Comparison of ENCODE assay signal across 26 cellular contexts in the genomic region with DNA sequence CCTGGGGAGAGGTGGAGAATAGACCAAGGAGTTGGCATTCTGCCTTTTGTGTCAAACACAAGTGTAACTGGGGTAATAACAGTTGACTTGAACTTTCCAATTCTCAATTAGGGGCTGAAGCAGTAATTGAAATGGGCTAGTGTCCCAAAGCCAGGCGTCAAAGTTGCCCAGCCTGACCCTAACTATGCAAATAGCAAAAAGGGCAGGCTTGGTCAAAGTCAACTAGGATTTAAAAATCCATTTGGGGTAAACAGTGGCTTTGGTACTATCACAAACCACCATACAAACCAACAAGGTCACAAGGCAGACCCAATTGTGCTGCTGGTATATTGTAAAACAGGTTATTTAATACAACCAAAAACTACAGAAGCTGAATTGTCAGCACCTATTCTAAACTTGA. TPM values are rescaled to one million over a fixed set of nuclear protein-coding genes. Genes with fewer than 3 reads are reported as not detected.
DNase-seq lines count a peak whose midpoint lies in the region; ATAC-seq and TF ChIP-seq lines count a peak whose summit lies in the region.
"Had no signal": no experiment of that assay in that cellular context is flagged by ENCODE, and none has a peak within 500 bp of the region (broad histone marks: within the 10 kb centered on the region; RNA-seq: fewer than 3 reads in every experiment).

No MANE protein-coding gene starts in this region.

- no peak for TF ChIP-seq CTCF in adrenal gland (IDR thresholded peaks at IDR 0.05)
- no peak for TF ChIP-seq CTCF in prostate gland (IDR thresholded peaks at IDR 0.05)

- H3K4me1 ChIP-seq in HUES48 (ENCODE audit: control insufficient read depth, insufficient read depth, low read length) (peaks cover 9% of the 10 kb centered on the region), adrenal gland (replicated peaks in 1 of 2) (peaks cover 32 to 47% of the 10 kb centered on the region in 2 donors), skeletal muscle tissue (ENCODE audit: control insufficient read depth in 3 of 3, insufficient read depth in 3 of 3, low read length in 3 of 3) (peaks cover 25 to 63% (median 33%) of the 10 kb centered on the region in 3 donors), prostate gland (replicated peaks) (no peaks in the 10 kb centered on the region)
- H3K4me1 ChIP-seq: neural progenitor cell had no signal

- H3K9ac ChIP-seq in HUES48 (ENCODE audit: low read depth, low read length) (no peak overlapping the region), skeletal muscle tissue (ENCODE audit: low read depth in 1 of 3, low read length in 3 of 3) (peak overlapping the region in 2 of 3 donors; percentile 20 to 35)
- H3K9ac ChIP-seq: neural progenitor cell had no signal

- TF ChIP-seq POLR2A in adrenal gland (IDR thresholded peaks at IDR 0.05) (no peak), prostate gland (IDR thresholded peaks at IDR 0.05) (no peak)

- ATAC-seq in GM21528 (IDR thresholded peaks at IDR 0.05; ENCODE audit: low FRiP score, unreplicated experiment) = no peak
- ATAC-seq: activated CD8-positive, alpha-beta T cell treated with anti-CD3 and anti-CD28 coated beads for 36 hours; left colon; Right ventricle myocardium inferior had no signal

- no peaks in the 10 kb centered on the region for H3K9me3 ChIP-seq in HUES48 (ENCODE audit: control insufficient read depth, insufficient read depth, low read length)
- H3K9me3 ChIP-seq in adrenal gland (replicated peaks in 1 of 3) = no peaks in the 10 kb centered on the region
- H3K9me3 ChIP-seq in skeletal muscle tissue (ENCODE audit: control insufficient read depth in 3 of 3, low read length in 3 of 3) = no peaks in the 10 kb centered on the region
- H3K9me3 ChIP-seq in prostate gland = no peaks in the 10 kb centered on the region
- H3K9me3 ChIP-seq: Caco-2 had no signal

- 73 to 93% (median 82%) methylated on average over 1 of the region's 1 CpG for WGBS in adrenal gland, 4 donors
- WGBS in prostate gland = 82% methylated on average over 1 of the region's 1 CpG

- H3K27me3 ChIP-seq in HUES48 (ENCODE audit: control insufficient read depth, insufficient read depth, low read length) (no peaks in the 10 kb centered on the region), adrenal gland (no peaks in the 10 kb centered on the region), layer of hippocampus (ENCODE audit: control insufficient read depth, insufficient read depth, low read length) (no peaks in the 10 kb centered on the region), skeletal muscle tissue (ENCODE audit: control insufficient read depth in 3 of 3, insufficient read depth in 3 of 3, low read length in 3 of 3) (no peaks in the 10 kb centered on the region), prostate gland (replicated peaks; ENCODE audit: insufficient read depth) (no peaks in the 10 kb centered on the region)
- H3K27me3 ChIP-seq: hepatocyte, neural progenitor cell had no signal

- no peak for DNase-seq in adrenal gland
- no peak for DNase-seq in kidney glomerular epithelial cell (lab: John Stamatoyannopoulos, UW)
- DNase-seq in stimulated activated CD4-positive, alpha-beta T cell treated with anti-CD3 and anti-CD28 coated beads, Interleukin-12 subunit alpha, Interleukin-12 subunit beta, amount 100 ng/mL, for 4 hours = no peak
- no peak for DNase-seq in prostate gland (ENCODE audit: low spot score)
- DNase-seq: activated CD8-positive, alpha-beta memory T cell treated with anti-CD3 and anti-CD28 coated beads, Interleukin-2, amount 50 U/mL, for 48 hours; activated CD8-positive, alpha-beta T cell treated with anti-CD3 and anti-CD28 coated beads for 36 hours; activated effector memory CD4-positive, alpha-beta T cell treated with anti-CD3 and anti-CD28 coated beads, Interleukin-2, amount 50 U/mL, for 16 hours; C1 segment of cervical spinal cord; Caco-2; central memory CD4-positive, alpha-beta T cell; DMS53; left colon; mesendoderm; NCI-H146; PC-9; right cardiac atrium; stimulated activated CD4-positive, alpha-beta T cell treated with anti-CD3 and anti-CD28 coated beads, Interleukin-4, amount 100 ng/mL, for 24 hours; T-helper 2 cell had no signal

- intact Hi-C loops in adrenal gland (cut with DNase I) (no loop called here), prostate gland (cut with DNase I) (no loop called here)

- H3K36me3 ChIP-seq in HUES48 (ENCODE audit: control insufficient read depth, insufficient read depth, low read length) = peaks cover 87% of the 10 kb centered on the region
- H3K36me3 ChIP-seq in adrenal gland (replicated peaks in 1 of 2) = peaks cover 0 to 52% of the 10 kb centered on the region in 2 donors
- H3K36me3 ChIP-seq in skeletal muscle tissue (ENCODE audit: control insufficient read depth in 3 of 3, insufficient read depth in 3 of 3, low read length in 3 of 3) = peaks cover 23 to 41% (median 33%) of the 10 kb centered on the region in 3 donors
- peaks cover 0 to 2% of the 10 kb centered on the region in 2 donors for H3K36me3 ChIP-seq in prostate gland

- no peak overlapping the region for H3K4me3 ChIP-seq in HUES48 (ENCODE audit: low read depth, low read length)
- no peak overlapping the region for H3K4me3 ChIP-seq in adrenal gland
- H3K4me3 ChIP-seq in skeletal muscle tissue (ENCODE audit: low read length in 3 of 3) = peak overlapping the region in 1 of 3 donors; percentile 21
- H3K4me3 ChIP-seq in prostate gland = no peak overlapping the region
- H3K4me3 ChIP-seq: hepatocyte, neural progenitor cell, PC-9 had no signal

- H3K27ac ChIP-seq in HUES48 (ENCODE audit: low read depth, low read length) (peak overlapping the region; percentile 65), adrenal gland (peak overlapping the region in 3 of 5 donors; percentile 36 to 49 (median 41)), layer of hippocampus (ENCODE audit: low read depth, low read length) (peak overlapping the region; percentile 21), skeletal muscle tissue (ENCODE audit: low read depth, low read length) (peak overlapping the region; percentile 83), prostate gland (no peak overlapping the region)
- H3K27ac ChIP-seq: hepatocyte, neural progenitor cell, PC-9 had no signal

RNA-seq across cellular contexts. Expression of gene NFE2L1, which starts 18.0 kb away (rescaled TPM):
- total RNA-seq in adrenal gland (100 to 1,000 TPM; 150 to 432 (median 283) TPM), skeletal muscle tissue (93.4 TPM), prostate gland (100 to 1,000 TPM in 1 of 2 donors, 10 to 100 TPM in 1; 87.8 to 244 TPM)
- polyA plus RNA-seq in adrenal gland = 100 to 1,000 TPM in 2 of 3 donors, 10 to 100 TPM in 1; 77.9 to 403 (median 164) TPM

RNA-seq across cellular contexts. Expression of gene COPZ2, which starts 28.6 kb away (rescaled TPM):
- total RNA-seq in adrenal gland = 10 to 100 TPM; 30.8 to 60.1 (median 42.4) TPM
- 10 to 100 TPM; 33.4 to 53.6 (median 47.9) TPM for polyA plus RNA-seq in adrenal gland
- total RNA-seq in skeletal muscle tissue = 39.7 TPM
- total RNA-seq in prostate gland = 10 to 100 TPM; 18.1 to 18.5 TPM
- total RNA-seq: G401 had no signal

RNA-seq across cellular contexts. Expression of gene CBX1, which starts 35.1 kb away (rescaled TPM):
- total RNA-seq in adrenal gland (10 to 100 TPM; 28.5 to 56.3 (median 37.7) TPM), skeletal muscle tissue (39.1 TPM), prostate gland (10 to 100 TPM; 35.0 to 43.7 TPM)
- 10 to 100 TPM; 13.2 to 49.9 (median 28.6) TPM for polyA plus RNA-seq in adrenal gland

RNA-seq across cellular contexts. Expression of gene SNX11, which starts 41.4 kb away (rescaled TPM):
- total RNA-seq in adrenal gland (10 to 100 TPM in 7 of 8 donors, 1 to 10 TPM in 1; 6.7 to 29.9 (median 19.0) TPM), skeletal muscle tissue (7.3 TPM), prostate gland (10 to 100 TPM; 15.2 to 16.0 TPM)
- 10 to 100 TPM in 2 of 3 donors, 1 to 10 TPM in 1; 8.9 to 12.9 (median 12.9) TPM for polyA plus RNA-seq in adrenal gland

Comparison
In these comparisons a context has a peak if more than half of its experiments do, and no peak if none do; other contexts are left out.
1. H3K27ac ChIP-seq: peak in HUES48 (single experiment), adrenal gland (3 of 5), layer of hippocampus (single experiment) and skeletal muscle tissue (single experiment); none in prostate gland (0 of 2).